8 cellular contexts compared by ENCODE assay signal in genomic region chr3:113838631-113839209, GRCh38. TPM values are rescaled to one million over a fixed set of nuclear protein-coding genes. Genes with fewer than 3 reads are reported as not detected.
A peak's percentile ranks its signal among the peaks of the same experiment; 100 is the strongest.
DNase-seq lines count a peak whose midpoint lies in the region; ATAC-seq and TF ChIP-seq lines count a peak whose summit lies in the region.

Gene GRAMD1C, plus strand, starts transcription at chr3:113838788. Its CDS starts 122 bp downstream, at chr3:113838910.

- peak; percentile 92 for TF ChIP-seq CTCF in IMR-90 (conservative IDR thresholded peaks at IDR 0.05; ENCODE audit: low read depth, low read length)
- peak; percentile 86 for TF ChIP-seq CTCF in OCI-LY1 (IDR thresholded peaks at IDR 0.05; ENCODE audit: low read length)

- no peaks in the 10 kb centered on the region; the same call in 1 of the 2 replicates for H3K79me2 ChIP-seq in OCI-LY1 (ENCODE audit: insufficient read depth, low read length)

- H3K9ac ChIP-seq in IMR-90 (ENCODE audit: low read depth, low read length), result peak within 1 kb of the TSS; percentile 83
- H3K9ac ChIP-seq in OCI-LY1 (ENCODE audit: low read length), result peak within 1 kb of the TSS; percentile 81

- no peaks in the 10 kb centered on the region for H3K9me2 ChIP-seq in OCI-LY1 (ENCODE audit: low read depth, low read length)

- peak within 1 kb of the TSS; percentile 30 for H4K91ac ChIP-seq in IMR-90 (ENCODE audit: insufficient read depth, low read depth, low read length)

- in situ Hi-C loops in IMR-90 (cut with MboI; ENCODE audit: low sequenced_read_pairs), result no loop called here

- H2AFZ ChIP-seq in IMR-90 (replicated peaks; ENCODE audit: low read length, poor library complexity) (peak within 1 kb of the TSS; percentile 97), OCI-LY1 (ENCODE audit: low read length) (peak within 1 kb of the TSS; percentile 38; the same call in 1 of the 2 replicates)

- H2AK5ac ChIP-seq in IMR-90 (ENCODE audit: low read depth, low read length), result no peak within 1 kb of the TSS

- H2BK15ac ChIP-seq in IMR-90 (ENCODE audit: low read depth, low read length), result peak within 1 kb of the TSS; percentile 80; the same call in 1 of the 3 replicates

- H3K9me3 ChIP-seq in IMR-90 (ENCODE audit: control insufficient read depth, insufficient read depth, low read length) (no peaks in the 10 kb centered on the region), OCI-LY1 (ENCODE audit: low read length) (no peaks in the 10 kb centered on the region)

- peak within 1 kb of the TSS; percentile 53; the same call in 1 of the 2 replicates for H3K14ac ChIP-seq in IMR-90 (replicated peaks; ENCODE audit: low read depth, low read length)

- H3K27me3 ChIP-seq in IMR-90 (ENCODE audit: control insufficient read depth, insufficient read depth, low read length) (no peaks in the 10 kb centered on the region), OCI-LY1 (ENCODE audit: insufficient read depth, low read length) (no peaks in the 10 kb centered on the region)

- H3K27ac ChIP-seq in IMR-90 (ENCODE audit: insufficient read depth, low read length) (peak within 1 kb of the TSS; percentile 59; the same call in 1 of the 2 replicates), OCI-LY1 (ENCODE audit: low read depth, low read length, poor library complexity, severe bottlenecking) (peak within 1 kb of the TSS; percentile 39)

- intact Hi-C loops in IMR-90 (cut with micrococcal nuclease), result loop anchor here (1.0 to 5.0 kb wide), 4 partner anchors 75 to 219 kb away; partner anchors contain the start of genes CCDC191 and QTRT2

- 0% methylated on average over 7 of the region's 48 CpGs; no CpG with 5 or more reads in 1 of the 2 experiments for WGBS in IMR-90 (ENCODE audit: extremely low coverage in 2 of 2, insufficient read length in 1 of 2), 2 experiments

- H3F3A ChIP-seq in OCI-LY1 (ENCODE audit: insufficient read depth, low read length), result no peaks in the 10 kb centered on the region

- H4K5ac ChIP-seq in IMR-90 (ENCODE audit: low read depth, low read length), result peak within 1 kb of the TSS; percentile 70

- DNase-seq in DMS 273 treated with DMSO at 0.1 percent for 48 hours (lab: John Stamatoyannopoulos, UW), result peak; percentile 91
- peak; percentile 88 for DNase-seq in IMR-90
- peak; percentile 73 for DNase-seq in activated T-cell treated with anti-CD3 and anti-CD28 coated beads for 24 hours (ENCODE audit: low read depth)
- DNase-seq in erythroblast (lab: John Stamatoyannopoulos, UW), result peak; percentile 88 to 92
- DNase-seq in mucosa of gallbladder (ENCODE audit: low spot score), result peak; percentile 85
- peak; percentile 75 for DNase-seq in stimulated activated CD8-positive, alpha-beta memory T cell treated with anti-CD3 and anti-CD28 coated beads, Interleukin-4, amount 100 ng/mL, for 24 hours (ENCODE audit: low read depth)

- dilution Hi-C loops in IMR-90 (cut with HindIII; ENCODE audit: low sequenced_read_pairs, unreplicated experiment), result no loop called here

- H3K4ac ChIP-seq in IMR-90 (ENCODE audit: low read depth, low read length), result peak within 1 kb of the TSS; percentile 56

- H2BK120ac ChIP-seq in IMR-90 (ENCODE audit: low read depth, low read length), result peak within 1 kb of the TSS; percentile 65

- peak within 1 kb of the TSS; percentile 69; the same call in 1 of the 2 replicates for H3K18ac ChIP-seq in IMR-90 (ENCODE audit: low read depth, low read length)

- H3K9me1 ChIP-seq in IMR-90 (ENCODE audit: insufficient read depth, low read length), result no peaks in the 10 kb centered on the region

- POLR2A ChIA-PET in IMR-90 (lab: Charles Lee; ENCODE audit: unreplicated experiment), result no interaction called here

- TF ChIP-seq RAD21 in IMR-90 (IDR thresholded peaks at IDR 0.05; ENCODE audit: low read length), result peak; percentile 75

- H4K20me1 ChIP-seq in IMR-90 (ENCODE audit: insufficient read depth, low read length) (no peaks in the 10 kb centered on the region), OCI-LY1 (ENCODE audit: insufficient read depth, low read length) (no peaks in the 10 kb centered on the region)

- no TSS peak for BruUV-seq in IMR-90 (replicated peaks; lab: Mats Ljungman, UMichigan)

- peak within 1 kb of the TSS; percentile 15 to 85; a peak in 3 of 4 replicates for H4K8ac ChIP-seq in IMR-90 (ENCODE audit: low read depth in 2 of 2, low read length in 2 of 2)

- peak within 1 kb of the TSS; percentile 86 for H2AK9ac ChIP-seq in IMR-90 (replicated peaks; ENCODE audit: low read depth, low read length, poor library complexity)

- peak within 1 kb of the TSS; percentile 46 for H3K56ac ChIP-seq in IMR-90 (ENCODE audit: extremely low read depth, insufficient read depth, low read length)

- H3K4me2 ChIP-seq in IMR-90 (ENCODE audit: low read depth, low read length) (peak within 1 kb of the TSS; percentile 94), OCI-LY1 (ENCODE audit: low read length) (peak within 1 kb of the TSS; percentile 76)

- CTCF ChIA-PET in IMR-90 (lab: Yijun Ruan, JAX), result interaction anchor here (0.6 to 1.0 kb wide), 9 partner anchors 14 to 757 kb away, joined by 3 to 8 read pairs (median 3); no protein-coding TSS in a partner anchor

- H2BK20ac ChIP-seq in IMR-90 (ENCODE audit: low read depth, low read length), result peak within 1 kb of the TSS; percentile 41

- peak within 1 kb of the TSS; percentile 83; the same call in 1 of the 2 replicates for H3K23ac ChIP-seq in IMR-90 (ENCODE audit: low read depth, low read length)

- peak within 1 kb of the TSS; percentile 39 for H2BK5ac ChIP-seq in IMR-90 (ENCODE audit: low read depth, low read length, poor library complexity, severe bottlenecking)

- TF ChIP-seq POLR2A in IMR-90 (IDR thresholded peaks at IDR 0.05; ENCODE audit: low read depth, low read length) (0 out of 2 replicates have a peak, but pooled peaks have one; percentile 25), erythroblast (IDR thresholded peaks at IDR 0.05; ENCODE audit: low read length) (no peak)

- peaks cover 18 to 20% of the 10 kb centered on the region in 2 experiments for H3K79me1 ChIP-seq in IMR-90 (ENCODE audit: low read depth in 1 of 2, low read length in 2 of 2)

- H3K4me1 ChIP-seq in IMR-90 (ENCODE audit: control insufficient read depth, insufficient read depth, low read length), result no peaks in the 10 kb centered on the region
- peaks cover 44% of the 10 kb centered on the region for H3K4me1 ChIP-seq in OCI-LY1 (ENCODE audit: insufficient read depth, low read length, severe bottlenecking)

- peak within 1 kb of the TSS; percentile 95 for H3K4me3 ChIP-seq in IMR-90 (ENCODE audit: insufficient read depth, low read depth, low read length)
- peak within 1 kb of the TSS; percentile 80 for H3K4me3 ChIP-seq in OCI-LY1 (ENCODE audit: low read depth, low read length, poor library complexity, severe bottlenecking)

- ATAC-seq in GM21576 (IDR thresholded peaks at IDR 0.05; ENCODE audit: unreplicated experiment) (peak; percentile 97), IMR-90 (ENCODE audit: low read depth) (peak; percentile 98)

- no peaks in the 10 kb centered on the region for H3K36me3 ChIP-seq in IMR-90 (ENCODE audit: control insufficient read depth, insufficient read depth, low read length)
- H3K36me3 ChIP-seq in OCI-LY1 (ENCODE audit: insufficient read depth, low read length), result no peaks in the 10 kb centered on the region

TF ChIP-seq in IMR-90, 13 proteins besides CTCF, POLR2A, EP300 and RAD21:
- TF ChIP-seq BHLHE40 (IDR thresholded peaks at IDR 0.05; ENCODE audit: low read depth, low read length) (no peak), SMC3 (IDR thresholded peaks at IDR 0.05; ENCODE audit: low read depth, low read length) (peak; percentile 73), MAFK (IDR thresholded peaks at IDR 0.05; ENCODE audit: low read depth, low read length) (no peak), USF2 (IDR thresholded peaks at IDR 0.05; ENCODE audit: low read depth, low read length) (no peak), MAZ (IDR thresholded peaks at IDR 0.05; ENCODE audit: borderline replicate concordance, low read depth, low read length) (peak; percentile 73; the same call in 1 of the 2 replicates)

RNA-seq across cellular contexts. Expression of gene GRAMD1C, which starts in this region (rescaled TPM):
- total RNA-seq in IMR-90 (2012; rRNA removed) (5.0 and 9.4 TPM in 2 replicates), mucosa of gallbladder (8.2 TPM)
- 1.5 and 2.5 TPM in 2 replicates for polyA plus RNA-seq in IMR-90 (2012; rRNA removed)
- 0.16 TPM in 2 replicates for polyA plus RNA-seq in IMR-90 (2012; cell fraction: cytosol; rRNA removed)
- 0.41 and 4.2 TPM in 2 replicates for polyA plus RNA-seq in IMR-90 (2012; cell fraction: nucleus; rRNA removed; ENCODE audit: low replicate concordance)

Comparison
In these comparisons a context has a peak if more than half of its experiments do, and no peak if none do; other contexts are left out.
1. Peak in every context shown above with its lines: DNase-seq, ATAC-seq, H3K4me3 ChIP-seq and H3K27ac ChIP-seq.